Comparison of ENCODE assay signal across 17 cellular contexts in the genomic region with DNA sequence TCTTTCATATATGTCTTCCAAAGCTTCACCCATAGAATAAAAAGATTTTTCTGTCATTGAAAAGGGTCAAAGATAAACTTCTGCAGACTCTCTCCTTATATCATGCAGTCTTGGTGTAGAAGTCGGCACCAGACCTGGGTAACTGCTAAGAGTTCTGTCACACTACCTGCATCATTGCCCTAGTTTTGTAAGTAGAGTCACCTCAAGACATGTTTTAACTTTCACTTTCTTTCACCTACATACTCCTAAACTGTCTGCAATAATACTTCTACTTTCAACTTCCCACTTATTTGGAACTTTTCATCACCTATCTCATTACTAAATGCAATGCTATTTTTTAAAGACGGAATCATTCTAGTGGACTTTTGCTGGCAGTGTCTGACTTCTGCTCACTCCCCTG.
"Had no signal": no experiment of that assay in that cellular context is flagged by ENCODE, and none has a peak within 500 bp of the region (broad histone marks: within the 10 kb centered on the region; RNA-seq: fewer than 3 reads in every experiment).

No MANE protein-coding gene starts in this region.

- DNase-seq: activated CD4-positive, alpha-beta memory T cell treated with anti-CD3 and anti-CD28 coated beads, Interleukin-2, amount 10 ng/mL, durations not matched to agents 7 days and 5 days; activated CD4-positive, alpha-beta T cell treated with anti-CD3 and anti-CD28 coated beads, Interleukin-2, amount 10 ng/mL, durations not matched to agents 24 days and 14 days; activated effector memory CD4-positive, alpha-beta T cell treated with Interleukin-2 at 50 U/mL for 16 hours; activated naive CD4-positive, alpha-beta T cell treated with anti-CD3 and anti-CD28 coated beads for 36 hours; activated naive CD8-positive, alpha-beta T cell treated with anti-CD3 and anti-CD28 coated beads, Interleukin-2, amount 10 ng/mL, durations not matched to agents 7 days and 5 days; activated T-cell treated with anti-CD3 and anti-CD28 coated beads, Interleukin-2, amount 50 U/mL, for 72 hours; amniotic stem cell; colonic mucosa; glutamatergic neuron; kidney glomerular epithelial cell; left lung; naive B cell; nucleus accumbens; right cardiac atrium; stimulated activated CD4-positive, alpha-beta T cell treated with anti-CD3 and anti-CD28 coated beads, Interleukin-4, amount 100 ng/mL, for 4 hours; stimulated activated naive CD8-positive, alpha-beta T cell treated with anti-CD3 and anti-CD28 coated beads, Interleukin-15, amount 100 ng/mL, for 72 hours had no signal

- H3K27ac Mint-ChIP-seq: activated CD4-positive, alpha-beta memory T cell treated with anti-CD3 and anti-CD28 coated beads, Interleukin-2, amount 10 ng/mL, durations not matched to agents 7 days and 5 days; activated CD4-positive, alpha-beta T cell treated with anti-CD3 and anti-CD28 coated beads, Interleukin-2, amount 10 ng/mL, durations not matched to agents 24 days and 14 days; activated naive CD4-positive, alpha-beta T cell treated with anti-CD3 and anti-CD28 coated beads for 36 hours; activated naive CD8-positive, alpha-beta T cell treated with anti-CD3 and anti-CD28 coated beads, Interleukin-2, amount 10 ng/mL, durations not matched to agents 7 days and 5 days; activated T-cell treated with anti-CD3 and anti-CD28 coated beads, Interleukin-2, amount 50 U/mL, for 72 hours; stimulated activated naive CD8-positive, alpha-beta T cell treated with anti-CD3 and anti-CD28 coated beads, Interleukin-15, amount 100 ng/mL, for 72 hours had no signal

- H3K27me3 Mint-ChIP-seq: activated CD4-positive, alpha-beta memory T cell treated with anti-CD3 and anti-CD28 coated beads, Interleukin-2, amount 10 ng/mL, durations not matched to agents 7 days and 5 days; activated CD4-positive, alpha-beta T cell treated with anti-CD3 and anti-CD28 coated beads, Interleukin-2, amount 10 ng/mL, durations not matched to agents 24 days and 14 days; activated naive CD8-positive, alpha-beta T cell treated with anti-CD3 and anti-CD28 coated beads, Interleukin-2, amount 10 ng/mL, durations not matched to agents 7 days and 5 days; naive B cell; stimulated activated naive CD8-positive, alpha-beta T cell treated with anti-CD3 and anti-CD28 coated beads, Interleukin-15, amount 100 ng/mL, for 72 hours had no signal

- H3K9me3 Mint-ChIP-seq: activated CD4-positive, alpha-beta T cell treated with anti-CD3 and anti-CD28 coated beads, Interleukin-2, amount 10 ng/mL, durations not matched to agents 24 days and 14 days; activated naive CD4-positive, alpha-beta T cell treated with anti-CD3 and anti-CD28 coated beads for 36 hours; naive B cell had no signal

- H3K36me3 Mint-ChIP-seq: activated naive CD8-positive, alpha-beta T cell treated with anti-CD3 and anti-CD28 coated beads, Interleukin-2, amount 10 ng/mL, durations not matched to agents 7 days and 5 days; naive B cell had no signal

- ATAC-seq: activated CD4-positive, CD25-positive, alpha-beta regulatory T cell treated with anti-CD3 and anti-CD28 coated beads, Interleukin-2, amount 50 U/mL, for 24 hours; activated T-cell treated with anti-CD3 and anti-CD28 coated beads, Interleukin-2, amount 50 U/mL, for 72 hours; left lung; right cardiac atrium; stimulated activated naive CD8-positive, alpha-beta T cell treated with anti-CD3 and anti-CD28 coated beads, Interleukin-15, amount 100 ng/mL, for 72 hours had no signal

- H3K4me3 Mint-ChIP-seq: activated CD4-positive, alpha-beta memory T cell treated with anti-CD3 and anti-CD28 coated beads, Interleukin-2, amount 10 ng/mL, durations not matched to agents 7 days and 5 days; activated CD4-positive, alpha-beta T cell treated with anti-CD3 and anti-CD28 coated beads, Interleukin-2, amount 10 ng/mL, durations not matched to agents 24 days and 14 days; activated naive CD4-positive, alpha-beta T cell treated with anti-CD3 and anti-CD28 coated beads for 36 hours; activated naive CD8-positive, alpha-beta T cell treated with anti-CD3 and anti-CD28 coated beads, Interleukin-2, amount 10 ng/mL, durations not matched to agents 7 days and 5 days; activated T-cell treated with anti-CD3 and anti-CD28 coated beads, Interleukin-2, amount 50 U/mL, for 72 hours; naive B cell; stimulated activated naive CD8-positive, alpha-beta T cell treated with anti-CD3 and anti-CD28 coated beads, Interleukin-15, amount 100 ng/mL, for 72 hours had no signal

- H3K4me1 Mint-ChIP-seq: activated CD4-positive, alpha-beta memory T cell treated with anti-CD3 and anti-CD28 coated beads, Interleukin-2, amount 10 ng/mL, durations not matched to agents 7 days and 5 days; activated CD4-positive, alpha-beta T cell treated with anti-CD3 and anti-CD28 coated beads, Interleukin-2, amount 10 ng/mL, durations not matched to agents 24 days and 14 days had no signal
